ENCODE assay signal across 2 cellular contexts in the genomic region with DNA sequence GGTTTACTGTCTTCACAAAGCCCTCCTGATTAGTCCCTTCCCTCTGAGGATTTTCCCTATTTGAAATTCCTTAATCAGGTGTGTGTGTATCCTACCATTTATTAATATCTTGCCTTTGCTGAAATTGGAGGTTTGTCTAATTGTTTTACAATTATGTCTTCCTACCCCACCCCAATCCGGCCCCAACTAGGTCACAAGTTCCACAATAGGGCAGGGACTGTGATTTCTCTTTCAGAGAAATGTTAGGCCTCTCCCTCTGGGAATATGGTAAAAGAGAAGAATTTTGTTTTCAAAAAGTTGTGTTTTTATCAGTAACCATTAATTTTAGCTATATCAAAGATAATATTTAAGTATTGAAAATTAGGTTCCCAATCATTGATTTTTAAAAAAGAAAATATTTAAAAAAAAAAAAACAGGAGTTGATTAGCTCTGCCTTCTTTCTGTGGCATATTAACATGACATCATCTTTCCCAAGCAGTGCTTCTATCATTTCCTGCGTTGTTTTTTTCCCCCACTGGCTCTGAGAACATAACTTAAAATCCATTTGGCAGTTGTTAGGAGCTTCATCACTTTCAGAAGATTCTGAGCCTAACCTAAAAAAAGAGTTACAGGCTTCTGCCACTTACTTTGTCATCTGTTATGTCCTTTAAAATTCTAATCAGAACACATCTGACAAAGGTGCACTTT.
TF ChIP-seq lines count a peak whose summit lies in the region.

No MANE protein-coding gene starts in this region.

TF ChIP-seq in SK-N-SH treated with all-trans-retinoic acid at 6 μM for 48 hours, 23 proteins besides CTCF, POLR2A, EP300 and RAD21 (continued from another document):
- TF ChIP-seq TSHZ2 (CRISPR knock-in tag; IDR thresholded peaks at IDR 0.05) (no peak), OSR1 (CRISPR knock-in tag; IDR thresholded peaks at IDR 0.05) (no peak), ESRRG (CRISPR knock-in tag; IDR thresholded peaks at IDR 0.05) (no peak), ZFP30 (CRISPR knock-in tag; IDR thresholded peaks at IDR 0.05) (no peak), RARB (CRISPR knock-in tag; IDR thresholded peaks at IDR 0.05) (no peak), TOX (CRISPR knock-in tag; IDR thresholded peaks at IDR 0.05; ENCODE audit: borderline replicate concordance) (no peak), TCF4 (CRISPR knock-in tag; IDR thresholded peaks at IDR 0.05; ENCODE audit: borderline replicate concordance) (no peak), BACH2 (CRISPR knock-in tag; IDR thresholded peaks at IDR 0.05; ENCODE audit: borderline replicate concordance) (no peak), ARNTL (CRISPR knock-in tag; IDR thresholded peaks at IDR 0.05; ENCODE audit: borderline replicate concordance, low read depth) (no peak)
TF ChIP-seq in SK-N-SH treated with all-trans-retinoic acid at 6 μM for 48 hours: peak in this region for 0.

TF ChIP-seq in SK-N-SH, 30 proteins besides CTCF, POLR2A, EP300 and RAD21 (continued from another document):
- TF ChIP-seq, protein P1, sequence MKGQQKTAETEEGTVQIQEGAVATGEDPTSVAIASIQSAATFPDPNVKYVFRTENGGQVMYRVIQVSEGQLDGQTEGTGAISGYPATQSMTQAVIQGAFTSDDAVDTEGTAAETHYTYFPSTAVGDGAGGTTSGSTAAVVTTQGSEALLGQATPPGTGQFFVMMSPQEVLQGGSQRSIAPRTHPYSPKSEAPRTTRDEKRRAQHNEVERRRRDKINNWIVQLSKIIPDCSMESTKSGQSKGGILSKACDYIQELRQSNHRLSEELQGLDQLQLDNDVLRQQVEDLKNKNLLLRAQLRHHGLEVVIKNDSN (IDR thresholded peaks at IDR 0.05; ENCODE audit: borderline replicate concordance, low read depth) = no peak
- no peak for TF ChIP-seq MXI1 (IDR thresholded peaks at IDR 0.05; ENCODE audit: low read depth, low read length)
- TF ChIP-seq, protein P2, sequence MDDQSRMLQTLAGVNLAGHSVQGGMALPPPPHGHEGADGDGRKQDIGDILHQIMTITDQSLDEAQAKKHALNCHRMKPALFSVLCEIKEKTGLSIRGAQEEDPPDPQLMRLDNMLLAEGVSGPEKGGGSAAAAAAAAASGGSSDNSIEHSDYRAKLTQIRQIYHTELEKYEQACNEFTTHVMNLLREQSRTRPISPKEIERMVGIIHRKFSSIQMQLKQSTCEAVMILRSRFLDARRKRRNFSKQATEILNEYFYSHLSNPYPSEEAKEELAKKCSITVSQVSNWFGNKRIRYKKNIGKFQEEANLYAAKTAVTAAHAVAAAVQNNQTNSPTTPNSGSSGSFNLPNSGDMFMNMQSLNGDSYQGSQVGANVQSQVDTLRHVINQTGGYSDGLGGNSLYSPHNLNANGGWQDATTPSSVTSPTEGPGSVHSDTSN (IDR thresholded peaks at IDR 0.05) = no peak
